ENCODE assay signal across 19 cellular contexts in the genomic region with DNA sequence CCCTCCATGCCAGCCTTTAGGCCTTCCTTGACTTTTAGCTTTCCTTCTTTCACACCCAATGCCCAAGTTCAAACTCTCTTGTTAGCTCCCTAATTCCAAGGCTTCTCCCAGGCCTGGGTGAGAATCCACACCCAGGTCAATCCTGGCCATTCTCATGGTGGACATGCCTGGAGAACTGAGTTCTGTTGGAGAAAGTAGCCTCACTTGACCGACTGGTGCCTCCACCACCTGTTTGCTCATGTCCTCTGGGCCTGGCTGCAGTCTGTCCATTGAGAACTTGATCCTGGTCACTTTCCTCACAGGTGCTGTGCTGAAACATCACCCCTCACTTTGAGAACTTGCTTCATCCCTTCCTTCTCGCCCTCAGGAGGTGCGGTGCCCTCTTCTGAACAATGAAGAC.
DNase-seq lines count a peak whose midpoint lies in the region; TF ChIP-seq lines count a peak whose summit lies in the region.
"Had no signal": no experiment of that assay in that cellular context is flagged by ENCODE, and none has a peak within 500 bp of the region (broad histone marks: within the 10 kb centered on the region; RNA-seq: fewer than 3 reads in every experiment).

No MANE protein-coding gene starts in this region.

- H3K4me1 ChIP-seq in smooth muscle cell (ENCODE audit: low read depth): no peaks in the 10 kb centered on the region
- H3K4me1 ChIP-seq: HAP-1 had no signal

- H3K9ac ChIP-seq in smooth muscle cell (ENCODE audit: low read depth): no peak overlapping the region
- H3K9ac ChIP-seq: BLaER1 had no signal

- H4K20me1 ChIP-seq in smooth muscle cell (ENCODE audit: low read depth): no peaks in the 10 kb centered on the region
- H4K20me1 ChIP-seq: BLaER1 had no signal

- H3K4me3 ChIP-seq in smooth muscle cell: no peak overlapping the region
- H3K4me3 ChIP-seq: BLaER1, HAP-1 had no signal

- no peak for TF ChIP-seq CTCF in nephron (IDR thresholded peaks at IDR 0.05; ENCODE audit: unreplicated experiment in 3 of 3)
- TF ChIP-seq CTCF in smooth muscle cell (IDR thresholded peaks at IDR 0.05; ENCODE audit: borderline replicate concordance, insufficient read depth, poor library complexity, severe bottlenecking): no peak

- intact Hi-C loops in activated CD4-positive, alpha-beta T cell treated with anti-CD3 and anti-CD28 coated beads, Interleukin-2, amount 10 ng/mL, durations not matched to agents 24 days and 14 days (cut with micrococcal nuclease): no loop called here

- H3K27ac ChIP-seq in smooth muscle cell (ENCODE audit: low read depth): no peak overlapping the region
- H3K27ac ChIP-seq: 22Rv1, BLaER1, C4-2B had no signal

- no peaks in the 10 kb centered on the region for H3K79me2 ChIP-seq in smooth muscle cell (ENCODE audit: low read depth)

- DNase-seq in activated CD4-positive, alpha-beta T cell treated with anti-CD3 and anti-CD28 coated beads, Interleukin-2, amount 10 ng/mL, durations not matched to agents 24 days and 14 days: peak; percentile 33
- DNase-seq in activated CD4-positive, alpha-beta T cell treated with anti-CD3 and anti-CD28 coated beads for 48 hours: no peak
- DNase-seq in smooth muscle cell (lab: John Stamatoyannopoulos, UW; ENCODE audit: unreplicated experiment) (no peak), activated gamma-delta T cell (lab: John Stamatoyannopoulos, UW) (no peak)
- no peak for DNase-seq in activated CD8-positive, alpha-beta memory T cell treated with anti-CD3 and anti-CD28 coated beads for 24 hours
- DNase-seq in stimulated activated CD4-positive, alpha-beta T cell treated with anti-CD3 and anti-CD28 coated beads, Interleukin-2, amount 100 ng/mL, for 24 hours: no peak
- DNase-seq: Caco-2; CD4-positive, CD25-positive, alpha-beta regulatory T cell; CD8-positive, alpha-beta T cell; DMS153; DND-41; GOT3; HFFc6 had no signal

- H3F3A ChIP-seq in smooth muscle cell (ENCODE audit: low read depth): no peaks in the 10 kb centered on the region

- peaks cover 6% of the 10 kb centered on the region for H3K27me3 Mint-ChIP-seq in activated CD4-positive, alpha-beta T cell treated with anti-CD3 and anti-CD28 coated beads, Interleukin-2, amount 10 ng/mL, durations not matched to agents 24 days and 14 days
- H3K27me3 Mint-ChIP-seq in nephron (ENCODE audit: low read depth): peaks cover 5% of the 10 kb centered on the region

- H3K4me2 ChIP-seq in smooth muscle cell: peak overlapping the region; percentile 32
- H3K4me2 ChIP-seq: BLaER1 had no signal

- H3K9me3 ChIP-seq in smooth muscle cell (replicated peaks; ENCODE audit: low read depth): no peaks in the 10 kb centered on the region
- H3K9me3 ChIP-seq: Caco-2, HAP-1 had no signal

- H3K36me3 ChIP-seq in smooth muscle cell (ENCODE audit: low read depth): no peaks in the 10 kb centered on the region
- H3K36me3 ChIP-seq: BLaER1, HAP-1 had no signal

- WGBS in smooth muscle cell (ENCODE audit: low lambda C conversion rate): 88% methylated on average over 3 of the region's 3 CpGs

- H3K36me3 Mint-ChIP-seq in activated CD4-positive, alpha-beta T cell treated with anti-CD3 and anti-CD28 coated beads, Interleukin-2, amount 10 ng/mL, durations not matched to agents 24 days and 14 days (ENCODE audit: low read depth): no peaks in the 10 kb centered on the region
- no peaks in the 10 kb centered on the region for H3K36me3 Mint-ChIP-seq in nephron (ENCODE audit: low read depth)
- H3K36me3 Mint-ChIP-seq: CD4-positive, CD25-positive, alpha-beta regulatory T cell; CD8-positive, alpha-beta T cell had no signal

- no peaks in the 10 kb centered on the region for H3K4me1 Mint-ChIP-seq in activated CD4-positive, alpha-beta T cell treated with anti-CD3 and anti-CD28 coated beads, Interleukin-2, amount 10 ng/mL, durations not matched to agents 24 days and 14 days
- H3K4me1 Mint-ChIP-seq in nephron: peaks cover 57% of the 10 kb centered on the region
- H3K4me1 Mint-ChIP-seq: B cell; CD4-positive, CD25-positive, alpha-beta regulatory T cell had no signal

- H3K27me3 ChIP-seq in smooth muscle cell (ENCODE audit: low read depth): no peaks in the 10 kb centered on the region
- H3K27me3 ChIP-seq: BLaER1 had no signal

- no peak overlapping the region for H2AFZ ChIP-seq in smooth muscle cell (ENCODE audit: low read depth)

- H3K27ac Mint-ChIP-seq in activated CD4-positive, alpha-beta T cell treated with anti-CD3 and anti-CD28 coated beads, Interleukin-2, amount 10 ng/mL, durations not matched to agents 24 days and 14 days: no peak overlapping the region
- peak overlapping the region; percentile 78 to 96 (median 83) for H3K27ac Mint-ChIP-seq in nephron
- H3K27ac Mint-ChIP-seq: B cell; CD8-positive, alpha-beta T cell; HFFc6 had no signal

- no peak overlapping the region for H3K4me3 Mint-ChIP-seq in activated CD4-positive, alpha-beta T cell treated with anti-CD3 and anti-CD28 coated beads, Interleukin-2, amount 10 ng/mL, durations not matched to agents 24 days and 14 days
- peak overlapping the region in 1 of 3 experiments; percentile 29 for H3K4me3 Mint-ChIP-seq in nephron
- H3K4me3 Mint-ChIP-seq: B cell; CD4-positive, CD25-positive, alpha-beta regulatory T cell; CD8-positive, alpha-beta T cell; HFFc6 had no signal

- H3K9me3 Mint-ChIP-seq in activated CD4-positive, alpha-beta T cell treated with anti-CD3 and anti-CD28 coated beads, Interleukin-2, amount 10 ng/mL, durations not matched to agents 24 days and 14 days: no peaks in the 10 kb centered on the region
- peaks cover 13% of the 10 kb centered on the region for H3K9me3 Mint-ChIP-seq in nephron
